8 cellular contexts compared by ENCODE assay signal in the genomic region with DNA sequence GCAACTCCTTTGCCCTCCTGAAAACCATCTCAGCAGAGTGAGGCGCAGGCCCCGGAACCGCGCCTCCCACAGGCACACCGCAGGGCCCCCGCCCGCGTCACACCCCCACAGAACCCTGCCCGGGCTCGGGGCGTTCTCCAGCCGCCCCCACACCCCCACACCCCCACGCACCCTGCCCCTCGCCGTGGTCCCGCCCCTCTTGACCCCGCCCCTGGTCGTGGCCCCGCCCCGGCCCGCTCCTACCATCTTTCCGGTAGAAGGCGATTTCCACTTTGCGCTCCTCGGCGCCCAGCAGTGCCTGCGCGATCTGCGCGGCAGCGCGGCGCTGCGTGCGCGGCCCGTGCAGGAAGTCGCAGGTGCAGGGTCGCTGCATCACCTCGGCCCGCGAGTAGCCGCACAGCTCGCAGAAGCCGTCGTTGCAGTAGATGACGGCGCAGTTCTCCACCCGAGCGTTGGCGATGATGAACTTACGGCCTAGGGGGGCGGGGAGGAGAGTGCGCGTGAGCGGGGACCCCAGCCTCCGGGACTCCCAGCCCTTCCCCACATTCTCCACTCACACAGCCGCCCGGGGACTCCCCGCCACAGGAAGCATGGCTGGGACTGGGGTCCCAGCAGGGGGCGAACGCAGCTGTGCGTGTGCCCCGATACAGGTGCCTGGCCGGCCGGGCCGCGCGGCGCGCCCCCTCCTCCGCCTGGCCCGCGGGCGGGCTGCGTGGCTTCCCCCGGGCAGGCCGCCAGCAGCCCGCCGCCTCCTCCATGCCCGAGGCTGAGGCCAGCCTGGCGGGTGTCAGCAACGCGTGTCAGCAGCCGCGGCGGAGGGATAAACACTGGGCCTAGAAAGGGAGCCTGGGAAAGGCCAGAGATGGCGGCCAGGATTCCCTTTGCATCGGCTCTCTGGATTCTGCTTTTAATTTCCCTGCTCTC. TPM values are rescaled to one million over a fixed set of nuclear protein-coding genes. Genes with fewer than 3 reads are reported as not detected.
DNase-seq lines count a peak whose midpoint lies in the region; ATAC-seq and TF ChIP-seq lines count a peak whose summit lies in the region.

No MANE protein-coding gene starts in this region.

- H4K20me1 ChIP-seq in osteoblast (ENCODE audit: insufficient read depth, low read length): no peaks in the 10 kb centered on the region

- H3K27me3 ChIP-seq in osteoblast (ENCODE audit: insufficient read depth, low read length): peaks cover 43% of the 10 kb centered on the region
- H3K27me3 ChIP-seq in tibial nerve: peaks cover 0 to 65% of the 10 kb centered on the region in 2 donors
- H3K27me3 ChIP-seq in aorta (ENCODE audit: control insufficient read depth in 1 of 2, insufficient read depth in 2 of 2, low read length in 1 of 2): no peaks in the 10 kb centered on the region

- peaks cover 32% of the 10 kb centered on the region for H3K4me1 Mint-ChIP-seq in activated T-cell treated with anti-CD3 and anti-CD28 coated beads, Interleukin-2, amount 50 U/mL, for 24 hours (ENCODE audit: low read depth)

- no peaks in the 10 kb centered on the region for H3K9me3 Mint-ChIP-seq in activated T-cell treated with anti-CD3 and anti-CD28 coated beads, Interleukin-2, amount 50 U/mL, for 24 hours

- H3K79me2 ChIP-seq in osteoblast (ENCODE audit: insufficient read depth, low read length): no peaks in the 10 kb centered on the region

- H3K27ac Mint-ChIP-seq in activated T-cell treated with anti-CD3 and anti-CD28 coated beads, Interleukin-2, amount 50 U/mL, for 24 hours: peak overlapping the region; percentile 50

- H2AFZ ChIP-seq in osteoblast (ENCODE audit: low read length): no peak overlapping the region

- H3K9me3 ChIP-seq in osteoblast (ENCODE audit: low read depth, low read length): no peaks in the 10 kb centered on the region
- H3K9me3 ChIP-seq in tibial nerve: no peaks in the 10 kb centered on the region
- no peaks in the 10 kb centered on the region for H3K9me3 ChIP-seq in aorta (ENCODE audit: control insufficient read depth, low read length)

- H3K4me1 ChIP-seq in osteoblast (ENCODE audit: insufficient read depth, low read length): no peaks in the 10 kb centered on the region
- H3K4me1 ChIP-seq in tibial nerve: peaks cover 0 to 44% (median 20%) of the 10 kb centered on the region in 4 donors
- H3K4me1 ChIP-seq in aorta (ENCODE audit: control insufficient read depth in 1 of 2, insufficient read depth in 2 of 2, low read length in 2 of 2): peaks cover 0 to 4% of the 10 kb centered on the region in 2 donors

- ATAC-seq in GM18511 (IDR thresholded peaks at IDR 0.05; ENCODE audit: unreplicated experiment) (peak; percentile 67), HG02943 (IDR thresholded peaks at IDR 0.05; ENCODE audit: low read depth, unreplicated experiment) (peak; percentile 65), aorta (ENCODE audit: low FRiP score) (no peak)

- no peaks in the 10 kb centered on the region for H3K36me3 ChIP-seq in osteoblast (ENCODE audit: insufficient read depth, low read length)
- no peaks in the 10 kb centered on the region for H3K36me3 ChIP-seq in tibial nerve
- H3K36me3 ChIP-seq in aorta (ENCODE audit: control insufficient read depth in 1 of 2, insufficient read depth in 2 of 2, low read length in 1 of 2): no peaks in the 10 kb centered on the region

- peak overlapping the region; percentile 81 for H3K4me3 Mint-ChIP-seq in activated T-cell treated with anti-CD3 and anti-CD28 coated beads, Interleukin-2, amount 50 U/mL, for 24 hours

- WGBS in tibial nerve, 2 donors: 2% methylated on average over 18 to 64 of the region's 89 CpGs
- WGBS in aorta, 2 donors: 2 to 3% methylated on average over 79 to 89 of the region's 89 CpGs

- no peak overlapping the region for H3K27ac ChIP-seq in osteoblast (ENCODE audit: low read depth, low read length)
- H3K27ac ChIP-seq in tibial nerve: peak overlapping the region in 1 of 4 donors; percentile 59
- no peak overlapping the region for H3K27ac ChIP-seq in aorta (ENCODE audit: low read depth in 1 of 2, low read length in 2 of 2)

- TF ChIP-seq EP300 in tibial nerve (IDR thresholded peaks at IDR 0.05): no peak

- DNase-seq in NCI-H748 treated with DMSO at 0.1 percent for 48 hours (lab: John Stamatoyannopoulos, UW) (peak; percentile 58), fibroblast of mammary gland (ENCODE audit: low read depth) (no peak), osteoblast (ENCODE audit: insufficient read length, low spot score, missing footprints) (peak; percentile 95), tibial nerve (ENCODE audit: low spot score in 2 of 2) (no peak), aorta (no peak)
- peak; percentile 85 for DNase-seq in activated T-cell treated with anti-CD3 and anti-CD28 coated beads, Interleukin-2, amount 50 U/mL, for 24 hours

- no peak for TF ChIP-seq POLR2A in tibial nerve (IDR thresholded peaks at IDR 0.05)

- no peak for TF ChIP-seq CTCF in fibroblast of mammary gland (conservative IDR thresholded peaks at IDR 0.05; ENCODE audit: control insufficient read depth, insufficient read depth, low read depth, low read length)
- TF ChIP-seq CTCF in osteoblast (IDR thresholded peaks at IDR 0.05; ENCODE audit: extremely low read depth, low read depth, low read length): no peak
- peak in 4 of 5 experiments; percentile 12 to 44 (median 32) for TF ChIP-seq CTCF in tibial nerve (IDR thresholded peaks at IDR 0.05)

- intact Hi-C loops in aorta (cut with DNase I): no loop called here

- H3K4me3 ChIP-seq in fibroblast of mammary gland (ENCODE audit: control insufficient read depth, low read depth, low read length): peak overlapping the region; percentile 10
- H3K4me3 ChIP-seq in osteoblast (ENCODE audit: insufficient read depth, low read length): peak overlapping the region; percentile 25
- H3K4me3 ChIP-seq in tibial nerve: peak overlapping the region in 3 of 4 donors; percentile 39 to 57 (median 55)
- H3K4me3 ChIP-seq in aorta (ENCODE audit: low read length in 2 of 2): peak overlapping the region in 1 of 2 donors; percentile 15

- H3K27me3 Mint-ChIP-seq in activated T-cell treated with anti-CD3 and anti-CD28 coated beads, Interleukin-2, amount 50 U/mL, for 24 hours: peaks cover 35% of the 10 kb centered on the region

- no peaks in the 10 kb centered on the region for H3K36me3 Mint-ChIP-seq in activated T-cell treated with anti-CD3 and anti-CD28 coated beads, Interleukin-2, amount 50 U/mL, for 24 hours (ENCODE audit: low read depth)

- peak overlapping the region; percentile 57 for H3K4me2 ChIP-seq in osteoblast (ENCODE audit: insufficient read depth, low read length)

RNA-seq across cellular contexts. Expression of a gene that starts 3.4 kb away (rescaled TPM):
- total RNA-seq in osteoblast: not detected in 2 replicates
- total RNA-seq in tibial nerve: 1 to 10 TPM; 1.5 to 9.0 (median 2.4) TPM
- 1 to 10 TPM in 1 of 2 donors, under 1 TPM in 1; 0.65 to 2.4 TPM for total RNA-seq in aorta
- polyA plus RNA-seq in aorta: under 1 TPM; 0.23 to 0.63 TPM

RNA-seq across cellular contexts. Expression of a gene that starts 16.1 kb away (rescaled TPM):
- total RNA-seq in osteoblast (not detected in 2 replicates), tibial nerve (10 to 100 TPM; 20.3 to 38.1 (median 23.8) TPM), aorta (10 to 100 TPM; 28.1 to 32.4 TPM)
- polyA plus RNA-seq in aorta: 10 to 100 TPM in 1 of 2 donors, under 1 TPM in 1; 0.63 to 17.3 TPM

RNA-seq across cellular contexts. Expression of a gene that starts 49.6 kb away (rescaled TPM):
- total RNA-seq in osteoblast (not detected in 2 replicates), tibial nerve (not detected), aorta (under 1 TPM in 1 of 2 donors, not detected in 1; 0.12 TPM)
- not detected for polyA plus RNA-seq in aorta

RNA-seq across cellular contexts. Expression of a gene that starts 53.5 kb away (rescaled TPM):
- total RNA-seq in osteoblast (32.6 and 35.1 TPM in 2 replicates), tibial nerve (10 to 100 TPM; 21.0 to 49.0 (median 31.6) TPM), aorta (10 to 100 TPM; 18.7 to 30.8 TPM)
- 10 to 100 TPM in 1 of 2 donors, 1 to 10 TPM in 1; 5.5 to 39.7 TPM for polyA plus RNA-seq in aorta

Comparison
In these comparisons a context has a peak if more than half of its experiments do, and no peak if none do; other contexts are left out.
1. DNase-seq: peak in NCI-H748 treated with DMSO at 0.1 percent for 48 hours (single experiment), activated T-cell treated with anti-CD3 and anti-CD28 coated beads, Interleukin-2, amount 50 U/mL, for 24 hours (single experiment) and osteoblast (single experiment); none in fibroblast of mammary gland (single experiment), tibial nerve (0 of 2) and aorta (0 of 2).
2. CTCF ChIP-seq: peak in tibial nerve (4 of 5); none in fibroblast of mammary gland (single experiment) and osteoblast (single experiment).
3. RNA of a gene that starts 16.1 kb away (total RNA-seq): 28.1 to 32.4 TPM in aorta and 20.3 to 38.1 TPM in tibial nerve; not detected in osteoblast; every median in the first group is over 10 times any median in the second.